Comparison of ENCODE assay signal across 8 cellular contexts in genomic region chr1:89633745-89634625, GRCh38. TPM values are rescaled to one million over a fixed set of nuclear protein-coding genes. Genes with fewer than 3 reads are reported as not detected.
DNase-seq lines count a peak whose midpoint lies in the region; ATAC-seq lines count a peak whose summit lies in the region.

No MANE protein-coding gene starts in this region.

- H2BK12ac ChIP-seq in neuronal stem cell (ENCODE audit: low read length) = no peak overlapping the region

- H3K9me3 ChIP-seq in neuronal stem cell (replicated peaks in 1 of 2; ENCODE audit: control insufficient read depth in 2 of 2, insufficient read depth in 1 of 2, low read depth in 1 of 2, low read length in 2 of 2) = no peaks in the 10 kb centered on the region

- H2AFZ ChIP-seq in neuronal stem cell (ENCODE audit: low read length) = peak overlapping the region; percentile 99

- H3K27ac Mint-ChIP-seq in activated CD4-positive, alpha-beta memory T cell treated with anti-CD3 and anti-CD28 coated beads for 36 hours = peak overlapping the region; percentile 95

- peaks cover 63% of the 10 kb centered on the region for H3K4me1 Mint-ChIP-seq in activated CD4-positive, alpha-beta memory T cell treated with anti-CD3 and anti-CD28 coated beads for 36 hours (ENCODE audit: low read depth)

- H4K8ac ChIP-seq in neuronal stem cell (ENCODE audit: low read depth, low read length) = no peak overlapping the region

- no CpG with 5 or more reads among the region's 33 CpGs for WGBS in neuronal stem cell (ENCODE audit: extremely low coverage in 2 of 2, insufficient read length in 2 of 2, insufficient replicate concordance in 1 of 2), 2 donors

- H3K9ac ChIP-seq in neuronal stem cell (ENCODE audit: low read depth, low read length, poor library complexity) = peak overlapping the region; percentile 79

- peaks cover 0 to 29% (median 8%) of the 10 kb centered on the region in 3 experiments for H3K27me3 ChIP-seq in neuronal stem cell (ENCODE audit: control insufficient read depth in 3 of 3, insufficient read depth in 3 of 3, low read depth in 1 of 3, low read length in 3 of 3)

- no peaks in the 10 kb centered on the region for H3K27me3 Mint-ChIP-seq in activated CD4-positive, alpha-beta memory T cell treated with anti-CD3 and anti-CD28 coated beads for 36 hours

- no peak overlapping the region for H3K14ac ChIP-seq in neuronal stem cell (ENCODE audit: low read length)

- peak overlapping the region; percentile 68 for H3K18ac ChIP-seq in neuronal stem cell (ENCODE audit: low read length)

- no peak overlapping the region for H2BK120ac ChIP-seq in neuronal stem cell (ENCODE audit: low read depth, low read length)

- H3K27ac ChIP-seq in neuronal stem cell (replicated peaks; ENCODE audit: low read length) = no peak overlapping the region

- H3K23ac ChIP-seq in neuronal stem cell (ENCODE audit: low read depth, low read length, poor library complexity) = no peak overlapping the region

- H2BK15ac ChIP-seq in neuronal stem cell (ENCODE audit: low read length) = peak overlapping the region; percentile 32

- H4K91ac ChIP-seq in neuronal stem cell (ENCODE audit: low read depth, low read length, poor library complexity) = no peak overlapping the region

- intact Hi-C loops in activated CD4-positive, alpha-beta memory T cell treated with anti-CD3 and anti-CD28 coated beads for 36 hours (cut with micrococcal nuclease) = loop anchor here (1.0 to 2.0 kb wide), 3 partner anchors 26 to 353 kb away; no protein-coding TSS in a partner anchor

- peak overlapping the region; percentile 71 for H3K4me3 ChIP-seq in Jurkat, Clone E6-1 (ENCODE audit: low read length)
- peak overlapping the region; percentile 80 to 95 for H3K4me3 ChIP-seq in neuronal stem cell (ENCODE audit: low read length in 2 of 2)

- peak overlapping the region; percentile 42 for H2BK5ac ChIP-seq in neuronal stem cell (ENCODE audit: low read length)

- no peaks in the 10 kb centered on the region for H3K9me3 Mint-ChIP-seq in activated CD4-positive, alpha-beta memory T cell treated with anti-CD3 and anti-CD28 coated beads for 36 hours

- no peak overlapping the region for H2AK5ac ChIP-seq in neuronal stem cell (ENCODE audit: low read depth, low read length)

- DNase-seq in SIG-M5 treated with dmso at 0.1 percent for 504 hours (lab: John Stamatoyannopoulos, UW; ENCODE audit: unreplicated experiment) (peak; percentile 5), SIG-M5 (lab: John Stamatoyannopoulos, UW) (no peak), fibroblast of peridontal ligament (ENCODE audit: extremely low read depth) (peak; percentile 44), neuronal stem cell (ENCODE audit: low spot score) (peak; percentile 6), activated gamma-delta T cell (lab: John Stamatoyannopoulos, UW) (no peak)
- no peak for DNase-seq in Jurkat, Clone E6-1 (ENCODE audit: low read depth, low spot score)
- peak; percentile 60 for DNase-seq in activated CD4-positive, alpha-beta memory T cell treated with anti-CD3 and anti-CD28 coated beads for 36 hours

- no peaks in the 10 kb centered on the region for H3K79me1 ChIP-seq in neuronal stem cell (ENCODE audit: low read depth, low read length)

- peak overlapping the region; percentile 95 for H3K4me2 ChIP-seq in neuronal stem cell (ENCODE audit: insufficient read depth, low read length, poor library complexity, severe bottlenecking)

- CTCF ChIA-PET in activated CD4-positive, alpha-beta memory T cell treated with anti-CD3 and anti-CD28 coated beads for 36 hours (lab: Charles Lee) = interaction anchor here (0.9 to 12.3 kb wide), 14 partner anchors 7 to 210 kb away, joined by 3 to 154 read pairs (median 10); no protein-coding TSS in a partner anchor

- no peak overlapping the region for H3K4ac ChIP-seq in neuronal stem cell (ENCODE audit: low read length)

- peaks cover 27% of the 10 kb centered on the region for H3K36me3 Mint-ChIP-seq in activated CD4-positive, alpha-beta memory T cell treated with anti-CD3 and anti-CD28 coated beads for 36 hours

- no peaks in the 10 kb centered on the region for H3K36me3 ChIP-seq in neuronal stem cell (replicated peaks in 1 of 2; ENCODE audit: control insufficient read depth in 2 of 2, insufficient read depth in 2 of 2, low read length in 2 of 2)

- POLR2A ChIA-PET in activated CD4-positive, alpha-beta memory T cell treated with anti-CD3 and anti-CD28 coated beads for 36 hours (lab: Charles Lee) = interaction anchor here (0.6 to 13.0 kb wide), 13 partner anchors 22 to 239 kb away, joined by 3 to 225 read pairs (median 5); no protein-coding TSS in a partner anchor

- H3K4me1 ChIP-seq in neuronal stem cell (ENCODE audit: control insufficient read depth in 2 of 2, insufficient read depth in 1 of 2, low read depth in 1 of 2, low read length in 2 of 2) = peaks cover 8% of the 10 kb centered on the region in 2 donors

- ATAC-seq in GM18517 (IDR thresholded peaks at IDR 0.05; ENCODE audit: unreplicated experiment) = no peak

- H3K4me3 Mint-ChIP-seq in activated CD4-positive, alpha-beta memory T cell treated with anti-CD3 and anti-CD28 coated beads for 36 hours = peak overlapping the region; percentile 93

RNA-seq across cellular contexts. Expression of gene LRRC8C, which starts 1.1 kb away (rescaled TPM):
- 6.2 TPM for polyA plus RNA-seq in Jurkat, Clone E6-1 (2012; ENCODE audit: insufficient read depth, insufficient read length)
- 10 to 100 TPM; 36.4 to 40.4 TPM for total RNA-seq in activated CD4-positive, alpha-beta memory T cell treated with anti-CD3 and anti-CD28 coated beads for 36 hours
- polyA plus RNA-seq in neuronal stem cell (2013, experiment 1 of 2) = 4.1 TPM
- 4.5 TPM for polyA plus RNA-seq in neuronal stem cell (2013, experiment 2 of 2)

Comparison
In these comparisons a context has a peak if more than half of its experiments do, and no peak if none do; other contexts are left out.
1. DNase-seq: peak in SIG-M5 treated with dmso at 0.1 percent for 504 hours (single experiment), activated CD4-positive, alpha-beta memory T cell treated with anti-CD3 and anti-CD28 coated beads for 36 hours (single experiment), fibroblast of peridontal ligament (single experiment) and neuronal stem cell (single experiment); none in SIG-M5 (single experiment), Jurkat, Clone E6-1 (single experiment) and activated gamma-delta T cell (single experiment).